8 cellular contexts compared by ENCODE assay signal in the genomic region with DNA sequence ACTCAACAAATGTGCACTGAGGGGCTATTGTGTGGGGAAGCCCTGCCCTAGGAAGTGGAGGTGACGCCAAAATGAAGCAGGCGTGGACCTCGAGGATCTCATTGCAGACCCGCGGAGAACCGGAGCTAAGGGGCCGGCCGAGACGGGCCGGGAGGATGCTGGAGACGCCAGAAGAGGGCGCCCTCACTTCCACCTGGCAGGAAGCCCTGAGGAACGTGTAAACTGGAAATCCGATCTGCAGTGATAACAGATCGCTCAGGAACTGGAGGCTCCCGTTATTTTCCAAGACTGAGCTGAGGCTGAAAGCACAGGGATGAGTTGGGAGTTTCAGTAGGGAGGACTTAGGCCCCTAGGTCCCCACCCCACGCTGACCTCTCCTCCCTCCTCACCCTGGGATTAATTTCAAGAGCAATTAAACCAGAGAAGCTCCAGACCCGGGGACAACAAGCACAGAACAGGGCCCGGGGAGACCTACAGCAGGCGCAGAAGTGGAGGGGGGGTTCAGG. TPM values are rescaled to one million over a fixed set of nuclear protein-coding genes. Genes with fewer than 3 reads are reported as not detected.
DNase-seq lines count a peak whose midpoint lies in the region; ATAC-seq and TF ChIP-seq lines count a peak whose summit lies in the region.

No MANE protein-coding gene starts in this region.

- H3K36me3 Mint-ChIP-seq in CD8-positive, alpha-beta memory T cell = no peaks in the 10 kb centered on the region
- peaks cover 93% of the 10 kb centered on the region for H3K36me3 Mint-ChIP-seq in activated T-cell treated with anti-CD3 and anti-CD28 coated beads, Interleukin-2, amount 50 U/mL, for 24 hours (ENCODE audit: low read depth)
- peaks cover 0 to 4% (median 2%) of the 10 kb centered on the region in 3 donors for H3K36me3 Mint-ChIP-seq in naive thymus-derived CD8-positive, alpha-beta T cell
- no peaks in the 10 kb centered on the region for H3K36me3 Mint-ChIP-seq in stimulated activated memory B cell treated with anti-CD40 and anti-IgM and Interleukin-4, amounts not matched to agents 10 μg/mL and 1 μg/mL and 100 μg/mL, for 72 hours

- peak; percentile 64 to 84 (median 73) for DNase-seq in CD8-positive, alpha-beta memory T cell
- DNase-seq in OCI-M1 (lab: John Stamatoyannopoulos, UW) (peak; percentile 33), fibroblast of mammary gland (ENCODE audit: low read depth) (peak; percentile 90)
- DNase-seq in activated T-cell treated with anti-CD3 and anti-CD28 coated beads, Interleukin-2, amount 50 U/mL, for 24 hours = peak; percentile 89
- DNase-seq in naive thymus-derived CD8-positive, alpha-beta T cell = peak; percentile 59 to 87 (median 76)

- peak overlapping the region in 6 of 8 donors; percentile 19 to 95 (median 38) for H3K27ac Mint-ChIP-seq in CD8-positive, alpha-beta memory T cell
- peak overlapping the region; percentile 86 for H3K27ac Mint-ChIP-seq in activated T-cell treated with anti-CD3 and anti-CD28 coated beads, Interleukin-2, amount 50 U/mL, for 24 hours
- peak overlapping the region; percentile 57 to 91 (median 86) for H3K27ac Mint-ChIP-seq in naive thymus-derived CD8-positive, alpha-beta T cell
- no peak overlapping the region for H3K27ac Mint-ChIP-seq in stimulated activated memory B cell treated with anti-CD40 and anti-IgM and Interleukin-4, amounts not matched to agents 10 μg/mL and 1 μg/mL and 100 μg/mL, for 72 hours

- POLR2A ChIA-PET in CD8-positive, alpha-beta memory T cell (lab: Charles Lee) = interaction anchor here (1.2 to 2.1 kb wide), 2 partner anchors 13 to 54 kb away, joined by 6 to 16 read pairs; no protein-coding TSS in a partner anchor
- POLR2A ChIA-PET in naive thymus-derived CD8-positive, alpha-beta T cell (lab: Charles Lee) = interaction anchor here (0.7 to 5.9 kb wide), 10 partner anchors 9 to 820 kb away, joined by 3 to 65 read pairs (median 6); no protein-coding TSS in a partner anchor

- TF ChIP-seq CTCF in fibroblast of mammary gland (conservative IDR thresholded peaks at IDR 0.05; ENCODE audit: control insufficient read depth, insufficient read depth, low read depth, low read length) = peak; percentile 80

- H3K36me3 ChIP-seq in CD8-positive, alpha-beta memory T cell (ENCODE audit: insufficient read depth, low read length) = no peaks in the 10 kb centered on the region

- peaks cover 6% of the 10 kb centered on the region for H3K4me1 ChIP-seq in CD8-positive, alpha-beta memory T cell (ENCODE audit: insufficient read depth, low read length)

- no peaks in the 10 kb centered on the region for H3K9me3 ChIP-seq in CD8-positive, alpha-beta memory T cell (ENCODE audit: low read length)

- ATAC-seq in HG03342 (IDR thresholded peaks at IDR 0.05; ENCODE audit: unreplicated experiment) = peak; percentile 48
- ATAC-seq in naive thymus-derived CD8-positive, alpha-beta T cell = peak; percentile 89 to 99
- ATAC-seq in stimulated activated memory B cell treated with anti-CD40 and anti-IgM and Interleukin-4, amounts not matched to agents 10 μg/mL and 1 μg/mL and 100 μg/mL, for 72 hours = peak; percentile 66
- ATAC-seq in GM19395 (IDR thresholded peaks at IDR 0.05; ENCODE audit: unreplicated experiment) = no peak

- H3K27me3 ChIP-seq in CD8-positive, alpha-beta memory T cell (ENCODE audit: insufficient read depth, low read length, poor library complexity, severe bottlenecking) = no peaks in the 10 kb centered on the region

- H3K27me3 Mint-ChIP-seq in CD8-positive, alpha-beta memory T cell = peaks cover 0 to 2% of the 10 kb centered on the region in 2 donors
- H3K27me3 Mint-ChIP-seq in activated T-cell treated with anti-CD3 and anti-CD28 coated beads, Interleukin-2, amount 50 U/mL, for 24 hours = no peaks in the 10 kb centered on the region
- peaks cover 0 to 2% (median 0%) of the 10 kb centered on the region in 5 donors for H3K27me3 Mint-ChIP-seq in naive thymus-derived CD8-positive, alpha-beta T cell
- H3K27me3 Mint-ChIP-seq in stimulated activated memory B cell treated with anti-CD40 and anti-IgM and Interleukin-4, amounts not matched to agents 10 μg/mL and 1 μg/mL and 100 μg/mL, for 72 hours = peaks cover 75% of the 10 kb centered on the region

- peaks cover 10 to 16% (median 12%) of the 10 kb centered on the region in 3 donors for H3K4me1 Mint-ChIP-seq in CD8-positive, alpha-beta memory T cell
- H3K4me1 Mint-ChIP-seq in activated T-cell treated with anti-CD3 and anti-CD28 coated beads, Interleukin-2, amount 50 U/mL, for 24 hours (ENCODE audit: low read depth) = peaks cover 45% of the 10 kb centered on the region
- peaks cover 13 to 43% (median 29%) of the 10 kb centered on the region in 4 donors for H3K4me1 Mint-ChIP-seq in naive thymus-derived CD8-positive, alpha-beta T cell
- no peaks in the 10 kb centered on the region for H3K4me1 Mint-ChIP-seq in stimulated activated memory B cell treated with anti-CD40 and anti-IgM and Interleukin-4, amounts not matched to agents 10 μg/mL and 1 μg/mL and 100 μg/mL, for 72 hours

- no peak overlapping the region for H3K27ac ChIP-seq in CD8-positive, alpha-beta memory T cell (ENCODE audit: low read depth, low read length)

- peak overlapping the region; percentile 24 for H3K4me3 ChIP-seq in CD8-positive, alpha-beta memory T cell (ENCODE audit: low read length)
- peak overlapping the region; percentile 12 for H3K4me3 ChIP-seq in fibroblast of mammary gland (ENCODE audit: control insufficient read depth, low read depth, low read length)

- peak overlapping the region in 6 of 7 donors; percentile 59 to 83 (median 69) for H3K4me3 Mint-ChIP-seq in CD8-positive, alpha-beta memory T cell
- peak overlapping the region; percentile 51 for H3K4me3 Mint-ChIP-seq in activated T-cell treated with anti-CD3 and anti-CD28 coated beads, Interleukin-2, amount 50 U/mL, for 24 hours
- peak overlapping the region; percentile 38 to 81 (median 74) for H3K4me3 Mint-ChIP-seq in naive thymus-derived CD8-positive, alpha-beta T cell
- no peak overlapping the region for H3K4me3 Mint-ChIP-seq in stimulated activated memory B cell treated with anti-CD40 and anti-IgM and Interleukin-4, amounts not matched to agents 10 μg/mL and 1 μg/mL and 100 μg/mL, for 72 hours

- no peaks in the 10 kb centered on the region for H3K9me3 Mint-ChIP-seq in CD8-positive, alpha-beta memory T cell
- peaks cover 3% of the 10 kb centered on the region for H3K9me3 Mint-ChIP-seq in activated T-cell treated with anti-CD3 and anti-CD28 coated beads, Interleukin-2, amount 50 U/mL, for 24 hours
- H3K9me3 Mint-ChIP-seq in naive thymus-derived CD8-positive, alpha-beta T cell = no peaks in the 10 kb centered on the region
- peaks cover 2% of the 10 kb centered on the region for H3K9me3 Mint-ChIP-seq in stimulated activated memory B cell treated with anti-CD40 and anti-IgM and Interleukin-4, amounts not matched to agents 10 μg/mL and 1 μg/mL and 100 μg/mL, for 72 hours

- CTCF ChIA-PET in CD8-positive, alpha-beta memory T cell (lab: Charles Lee) = interaction anchor here (0.7 to 5.6 kb wide), 25 partner anchors 10 to 268 kb away, joined by 3 to 191 read pairs (median 5); no protein-coding TSS in a partner anchor

RNA-seq across cellular contexts. Expression of a gene that starts 7.6 kb away (rescaled TPM):
- 1 to 10 TPM; 7.0 to 9.5 TPM for total RNA-seq in CD8-positive, alpha-beta memory T cell
- polyA plus RNA-seq in CD8-positive, alpha-beta memory T cell = 0.56 TPM
- 1 to 10 TPM; 3.5 to 4.1 TPM for total RNA-seq in naive thymus-derived CD8-positive, alpha-beta T cell
- 1 to 10 TPM in 2 of 3 donors, under 1 TPM in 1; 0.95 to 2.0 (median 1.8) TPM for polyA plus RNA-seq in naive thymus-derived CD8-positive, alpha-beta T cell

Comparison
In these comparisons a context has a peak if more than half of its experiments do, and no peak if none do; other contexts are left out.
1. DNase-seq: peak in every context shown above with its lines; median percentile 90 in fibroblast of mammary gland; 89 in activated T-cell treated with anti-CD3 and anti-CD28 coated beads, Interleukin-2, amount 50 U/mL, for 24 hours; 76 in naive thymus-derived CD8-positive, alpha-beta T cell; 73 in CD8-positive, alpha-beta memory T cell; 33 in OCI-M1.